Comparison of ENCODE assay signal across 19 cellular contexts in genomic region chr18:37712776-37713175, GRCh38.
A peak's percentile ranks its signal among the peaks of the same experiment; 100 is the strongest.
DNase-seq lines count a peak whose midpoint lies in the region; ATAC-seq and TF ChIP-seq lines count a peak whose summit lies in the region.
"Had no signal": no experiment of that assay in that cellular context is flagged by ENCODE, and none has a peak within 500 bp of the region (broad histone marks: within the 10 kb centered on the region; RNA-seq: fewer than 3 reads in every experiment).

No MANE protein-coding gene starts in this region.

- H3K9me3 Mint-ChIP-seq in stimulated activated naive B cell treated with anti-CD40 and anti-IgM and Interleukin-4, amounts not matched to agents 10 μg/mL and 1 μg/mL and 100 μg/mL, for 72 hours = no peaks in the 10 kb centered on the region
- H3K9me3 Mint-ChIP-seq: H9 had no signal

- H3K4me3 ChIP-seq in right atrium auricular region = no peak overlapping the region

- H3K27me3 Mint-ChIP-seq in stimulated activated naive B cell treated with anti-CD40 and anti-IgM and Interleukin-4, amounts not matched to agents 10 μg/mL and 1 μg/mL and 100 μg/mL, for 72 hours = no peaks in the 10 kb centered on the region

- H3K27me3 ChIP-seq in right atrium auricular region = no peaks in the 10 kb centered on the region

- no peak overlapping the region for H3K27ac Mint-ChIP-seq in stimulated activated naive B cell treated with anti-CD40 and anti-IgM and Interleukin-4, amounts not matched to agents 10 μg/mL and 1 μg/mL and 100 μg/mL, for 72 hours
- H3K27ac Mint-ChIP-seq: H9 had no signal

- H3K4me3 Mint-ChIP-seq in stimulated activated naive B cell treated with anti-CD40 and anti-IgM and Interleukin-4, amounts not matched to agents 10 μg/mL and 1 μg/mL and 100 μg/mL, for 72 hours = no peak overlapping the region
- H3K4me3 Mint-ChIP-seq: H9 had no signal

- H3K36me3 Mint-ChIP-seq in stimulated activated naive B cell treated with anti-CD40 and anti-IgM and Interleukin-4, amounts not matched to agents 10 μg/mL and 1 μg/mL and 100 μg/mL, for 72 hours = no peaks in the 10 kb centered on the region

- no peaks in the 10 kb centered on the region for H3K9me3 ChIP-seq in right atrium auricular region

- DNase-seq in NCI-H2171 treated with DMSO at 0.1 percent for 48 hours (lab: John Stamatoyannopoulos, UW) (peak; percentile 14), NCI-H2171 (lab: John Stamatoyannopoulos, UW) (no peak), NCI-H526 (lab: John Stamatoyannopoulos, UW) (peak; percentile 58 to 60), right atrium auricular region (ENCODE audit: low spot score) (no peak), hippocampal formation (lab: John Stamatoyannopoulos, UW) (no peak)
- DNase-seq in stimulated activated naive B cell treated with anti-CD40 and anti-IgM and Interleukin-4, amounts not matched to agents 10 μg/mL and 1 μg/mL and 100 μg/mL, for 72 hours = no peak
- DNase-seq: 8988T, DMS 273 treated with DMSO at 0.1 percent for 48 hours, H9, IMR-90, Kasumi-1, NCI-H187, NCI-H2227 treated with DMSO at 0.1 percent for 48 hours, NCI-H524 treated with DMSO at 0.1 percent for 48 hours, RPMI8226, SIG-M5 had no signal

- no peak overlapping the region for H3K27ac ChIP-seq in right atrium auricular region
- H3K27ac ChIP-seq: C4-2B had no signal

- H3K4me1 Mint-ChIP-seq in stimulated activated naive B cell treated with anti-CD40 and anti-IgM and Interleukin-4, amounts not matched to agents 10 μg/mL and 1 μg/mL and 100 μg/mL, for 72 hours = no peaks in the 10 kb centered on the region

- H3K4me1 ChIP-seq in right atrium auricular region = no peaks in the 10 kb centered on the region

- H3K36me3 ChIP-seq in right atrium auricular region = no peaks in the 10 kb centered on the region

- no peak for TF ChIP-seq CTCF in right atrium auricular region (IDR thresholded peaks at IDR 0.05)

- peak; percentile 59 for ATAC-seq in esophagus mucosa
- ATAC-seq in stimulated activated naive B cell treated with anti-CD40 and anti-IgM and Interleukin-4, amounts not matched to agents 10 μg/mL and 1 μg/mL and 100 μg/mL, for 72 hours (replicated peaks) = peak; percentile 33 to 34
- no peak for ATAC-seq in GM18502 (IDR thresholded peaks at IDR 0.05; ENCODE audit: poor library complexity, unreplicated experiment)

Comparison
In these comparisons a context has a peak if more than half of its experiments do, and no peak if none do; other contexts are left out.
1. DNase-seq: peak in NCI-H2171 treated with DMSO at 0.1 percent for 48 hours (single experiment) and NCI-H526 (2 of 2); none in NCI-H2171 (single experiment), stimulated activated naive B cell treated with anti-CD40 and anti-IgM and Interleukin-4, amounts not matched to agents 10 μg/mL and 1 μg/mL and 100 μg/mL, for 72 hours (single experiment), right atrium auricular region (single experiment) and hippocampal formation (0 of 2).